ENCODE assay signal across 23 cellular contexts in genomic region chr2:121152861-121153260, GRCh38.
"Had no signal": no experiment of that assay in that cellular context is flagged by ENCODE, and none has a peak within 500 bp of the region (broad histone marks: within the 10 kb centered on the region; RNA-seq: fewer than 3 reads in every experiment).

No MANE protein-coding gene starts in this region.

- DNase-seq: dermis blood vessel endothelial cell; effector memory CD4-positive, alpha-beta T cell; foreskin fibroblast; heart left ventricle; left ventricle myocardium superior; lower lobe of right lung; natural killer cell; pancreas; stimulated activated CD4-positive, alpha-beta T cell treated with anti-CD3 and anti-CD28 coated beads, Interleukin-12 subunit alpha, Interleukin-12 subunit beta, amount 100 ng/mL, for 4 hours; stimulated activated CD4-positive, alpha-beta T cell treated with anti-CD3 and anti-CD28 coated beads, Interleukin-1b, Interleukin-23, amount 100 ng/mL, for 48 hours; stimulated activated CD4-positive, alpha-beta T cell treated with anti-CD3 and anti-CD28 coated beads, Interleukin-4, amount 100 ng/mL, for 1 hour; stimulated activated CD8-positive, alpha-beta memory T cell treated with anti-CD3 and anti-CD28 coated beads, Interleukin-4, amount 100 ng/mL, for 48 hours; stimulated activated naive CD4-positive, alpha-beta T cell treated with Interleukin-2 at 50 U/mL for 16 hours; stomach; testis; tibial artery had no signal

- H3K4me3 Mint-ChIP-seq: natural killer cell, type B pancreatic cell had no signal

- H3K4me3 ChIP-seq: coronary artery, gastroesophageal sphincter, heart left ventricle, hepatocyte, lower lobe of right lung, pancreas, smooth muscle cell, stomach, testis, tibial artery had no signal

- H3K4me1 Mint-ChIP-seq: natural killer cell had no signal

- H3K9me3 Mint-ChIP-seq: type B pancreatic cell had no signal

- H2AFZ ChIP-seq: hepatocyte had no signal

- H3K9me3 ChIP-seq: neutrophil, pancreas, testis had no signal

- H3K27ac ChIP-seq: coronary artery, gastroesophageal sphincter, heart left ventricle, hepatocyte, neutrophil, pancreas, testis, tibial artery had no signal

- H3K4me2 ChIP-seq: hepatocyte, smooth muscle cell had no signal

- H3K4me1 ChIP-seq: gastroesophageal sphincter, testis, tibial artery had no signal

- H3K36me3 Mint-ChIP-seq: type B pancreatic cell had no signal

- H3K36me3 ChIP-seq: gastroesophageal sphincter, heart left ventricle, lower lobe of right lung, neutrophil, pancreas, stomach, tibial artery had no signal

- H3K79me2 ChIP-seq: hepatocyte had no signal

- H3K27me3 ChIP-seq: gastroesophageal sphincter, heart left ventricle, hepatocyte, neutrophil, pancreas, stomach, testis, tibial artery had no signal

- H3K27ac Mint-ChIP-seq: natural killer cell, progenitor cell of endocrine pancreas had no signal
